17 cellular contexts compared by ENCODE assay signal in genomic region chr20:8234580-8234979, GRCh38.
DNase-seq lines count a peak whose midpoint lies in the region; ATAC-seq and TF ChIP-seq lines count a peak whose summit lies in the region.
"Had no signal": no experiment of that assay in that cellular context is flagged by ENCODE, and none has a peak within 500 bp of the region (broad histone marks: within the 10 kb centered on the region; RNA-seq: fewer than 3 reads in every experiment).

No MANE protein-coding gene starts in this region.

- DNase-seq in left ventricle myocardium inferior (no peak), cardiac septum (ENCODE audit: low spot score) (no peak), fibroblast of lung (ENCODE audit: low read depth in 2 of 2) (no peak), neural crest cell (ENCODE audit: low read depth, low spot score) (no peak), left lung (no peak), hypothalamus (lab: John Stamatoyannopoulos, UW) (no peak), superior temporal gyrus (ENCODE audit: extremely low spot score) (no peak), A172 (ENCODE audit: low spot score) (no peak)
- DNase-seq: COR-L47, DMS153, EL, NCI-H1436 treated with DMSO at 0.1 percent for 48 hours, NCI-H2227 treated with DMSO at 0.1 percent for 48 hours, NCI-H526 had no signal

- H3K36me3 Mint-ChIP-seq in neural crest cell (ENCODE audit: low read depth) = no peaks in the 10 kb centered on the region

- H2AFZ ChIP-seq in fibroblast of lung (ENCODE audit: low read length) = no peak overlapping the region

- peak overlapping the region; percentile 60 for H3K27ac ChIP-seq in left ventricle myocardium inferior (replicated peaks)
- H3K27ac ChIP-seq in fibroblast of lung (ENCODE audit: insufficient read depth, low read length) = no peak overlapping the region
- no peak overlapping the region for H3K27ac ChIP-seq in left lung
- H3K27ac ChIP-seq: RWPE1 had no signal

- no peak overlapping the region for H3K4me3 ChIP-seq in left ventricle myocardium inferior
- no peak overlapping the region for H3K4me3 ChIP-seq in fibroblast of lung (replicated peaks in 1 of 4; ENCODE audit: control extremely low read depth in 1 of 4, insufficient read depth in 1 of 4, low read depth in 3 of 4, low read length in 4 of 4)
- no peak overlapping the region for H3K4me3 ChIP-seq in left lung
- H3K4me3 ChIP-seq: HAP-1 had no signal

- H3K9ac ChIP-seq in fibroblast of lung (ENCODE audit: insufficient read depth, low read length) = no peak overlapping the region

- no peak for ATAC-seq in left lung

- H3K4me1 Mint-ChIP-seq in neural crest cell = no peaks in the 10 kb centered on the region

- TF ChIP-seq CTCF in left ventricle myocardium inferior (IDR thresholded peaks at IDR 0.05; ENCODE audit: borderline replicate concordance) = no peak
- no peak for TF ChIP-seq CTCF in fibroblast of lung (conservative IDR thresholded peaks at IDR 0.05 in 1 of 2, IDR thresholded peaks at IDR 0.05 in 1 of 2; ENCODE audit: low read depth in 1 of 2, low read length in 2 of 2)
- TF ChIP-seq CTCF in neural crest cell (conservative IDR thresholded peaks at IDR 0.05) = no peak
- TF ChIP-seq CTCF in left lung (IDR thresholded peaks at IDR 0.05) = no peak

- no peaks in the 10 kb centered on the region for H3K36me3 ChIP-seq in left ventricle myocardium inferior
- no peaks in the 10 kb centered on the region for H3K36me3 ChIP-seq in fibroblast of lung (ENCODE audit: control insufficient read depth, insufficient read depth, low read length)
- H3K36me3 ChIP-seq in left lung = no peaks in the 10 kb centered on the region
- H3K36me3 ChIP-seq: HAP-1 had no signal

- H3K27ac Mint-ChIP-seq in neural crest cell (ENCODE audit: unreplicated experiment) = peak overlapping the region; percentile 30
- H3K27ac Mint-ChIP-seq: CD14-positive monocyte had no signal

- intact Hi-C loops in left ventricle myocardium inferior (cut with micrococcal nuclease) = no loop called here
- intact Hi-C loops in cardiac septum (cut with DNase I) = no loop called here
- intact Hi-C loops in left lung (cut with DNase I) = no loop called here

- H3K9me3 Mint-ChIP-seq in neural crest cell = no peaks in the 10 kb centered on the region

- H3K27me3 ChIP-seq in left ventricle myocardium inferior (ENCODE audit: low read depth) (no peaks in the 10 kb centered on the region), fibroblast of lung (ENCODE audit: control insufficient read depth, insufficient read depth, low read length) (no peaks in the 10 kb centered on the region), left lung (no peaks in the 10 kb centered on the region)

- peak overlapping the region; percentile 35 for H3K4me2 ChIP-seq in fibroblast of lung (ENCODE audit: extremely low read depth, insufficient read depth, low read length)

- peaks cover 41% of the 10 kb centered on the region for H3K4me1 ChIP-seq in left ventricle myocardium inferior
- H3K4me1 ChIP-seq in fibroblast of lung (ENCODE audit: control insufficient read depth, extremely low read depth, insufficient read depth, low read length) = no peaks in the 10 kb centered on the region
- H3K4me1 ChIP-seq in left lung = no peaks in the 10 kb centered on the region
- H3K4me1 ChIP-seq: HAP-1 had no signal

- no peaks in the 10 kb centered on the region for H4K20me1 ChIP-seq in fibroblast of lung (ENCODE audit: control insufficient read depth, extremely low read depth, insufficient read depth, low read length)

- H3K4me3 Mint-ChIP-seq in neural crest cell = no peak overlapping the region
- H3K4me3 Mint-ChIP-seq: CD14-positive monocyte had no signal

- H3K9me3 ChIP-seq in left ventricle myocardium inferior (replicated peaks) (no peaks in the 10 kb centered on the region), fibroblast of lung (ENCODE audit: control insufficient read depth, insufficient read depth, low read depth, low read length) (no peaks in the 10 kb centered on the region), left lung (no peaks in the 10 kb centered on the region)
- H3K9me3 ChIP-seq: HAP-1 had no signal

- H3K79me2 ChIP-seq in fibroblast of lung (ENCODE audit: control insufficient read depth, insufficient read depth, low read length) = no peaks in the 10 kb centered on the region

- H3K27me3 Mint-ChIP-seq in neural crest cell (ENCODE audit: low read depth) = no peaks in the 10 kb centered on the region
